ENCODE assay signal across 9 cellular contexts in the genomic region with DNA sequence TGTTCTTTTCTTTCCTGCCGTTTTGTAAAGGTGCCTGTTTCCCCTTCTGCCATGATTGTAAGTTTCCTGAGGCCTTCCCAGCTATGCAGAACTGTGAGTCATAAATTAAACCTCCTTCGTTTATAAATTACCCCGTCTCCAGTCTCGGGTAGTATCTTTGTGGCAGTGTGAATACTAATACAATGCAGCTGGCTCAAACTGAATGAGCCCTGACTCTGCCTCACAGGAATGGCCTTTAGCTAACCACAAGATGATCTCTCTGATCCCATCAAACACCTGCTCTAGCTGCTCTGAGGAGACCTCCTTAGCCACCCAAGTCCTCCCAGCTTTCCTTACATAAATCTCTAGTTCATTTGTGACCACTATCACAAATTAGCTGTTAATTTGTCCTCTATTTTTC. TPM values are rescaled to one million over a fixed set of nuclear protein-coding genes. Genes with fewer than 3 reads are reported as not detected.
DNase-seq lines count a peak whose midpoint lies in the region; ATAC-seq and TF ChIP-seq lines count a peak whose summit lies in the region.
"Had no signal": no experiment of that assay in that cellular context is flagged by ENCODE, and none has a peak within 500 bp of the region (broad histone marks: within the 10 kb centered on the region; RNA-seq: fewer than 3 reads in every experiment).

No MANE protein-coding gene starts in this region.

- no peak for TF ChIP-seq CTCF in DND-41 (IDR thresholded peaks at IDR 0.05; ENCODE audit: borderline replicate concordance, extremely low read depth, low read length, poor library complexity, severe bottlenecking)
- no peak for TF ChIP-seq CTCF in heart left ventricle (IDR thresholded peaks at IDR 0.05)

- H3K4me1 ChIP-seq in DND-41 (ENCODE audit: insufficient read depth, low read length) (no peaks in the 10 kb centered on the region), adipocyte (ENCODE audit: control insufficient read depth, insufficient read depth, low read length) (peaks cover 13% of the 10 kb centered on the region), heart left ventricle (peaks cover 0 to 40% (median 0%) of the 10 kb centered on the region in 12 donors)

- H3K4me3 ChIP-seq in DND-41 (ENCODE audit: low read depth in 1 of 2, low read length in 2 of 2) (no peak overlapping the region), adipocyte (ENCODE audit: low read length) (no peak overlapping the region), heart left ventricle (no peak overlapping the region)

- peak; percentile 85 for ATAC-seq in DND-41 (ENCODE audit: insufficient read depth, low read depth)
- peak; percentile 29 for ATAC-seq in HG03460 (IDR thresholded peaks at IDR 0.05; ENCODE audit: unreplicated experiment)
- no peak for ATAC-seq in heart left ventricle
- no peak for ATAC-seq in HG02840 (IDR thresholded peaks at IDR 0.05; ENCODE audit: low FRiP score, unreplicated experiment)
- ATAC-seq in GM19395 (IDR thresholded peaks at IDR 0.05; ENCODE audit: unreplicated experiment) = no peak

- DNase-seq in DND-41 (peak; percentile 27), adipocyte (ENCODE audit: low read depth) (peak; percentile 42), myocyte (ENCODE audit: low read depth) (peak; percentile 95), heart left ventricle (no peak)
- DNase-seq: H9, NCI-H1092 had no signal

- no peaks in the 10 kb centered on the region for H4K20me1 ChIP-seq in DND-41 (ENCODE audit: insufficient read depth, low read length)

- no peak overlapping the region for H3K9ac ChIP-seq in DND-41 (ENCODE audit: low read depth, low read length)
- H3K9ac ChIP-seq in adipocyte (ENCODE audit: low read length) = no peak overlapping the region

- no peak overlapping the region for H3K27ac ChIP-seq in DND-41 (ENCODE audit: low read length)
- no peak overlapping the region for H3K27ac ChIP-seq in heart left ventricle

- H3K9me3 ChIP-seq in DND-41 (ENCODE audit: insufficient read depth, low read length, severe bottlenecking) = no peaks in the 10 kb centered on the region
- H3K9me3 ChIP-seq in adipocyte (ENCODE audit: control insufficient read depth, low read length) = no peaks in the 10 kb centered on the region
- H3K9me3 ChIP-seq in heart left ventricle = no peaks in the 10 kb centered on the region

- WGBS in heart left ventricle, 4 donors = 54 to 58% (median 57%) methylated on average over 4 of the region's 4 CpGs

- no peak for TF ChIP-seq POLR2A in heart left ventricle (IDR thresholded peaks at IDR 0.05)

- no peaks in the 10 kb centered on the region for H3K27me3 ChIP-seq in DND-41 (ENCODE audit: insufficient read depth, low read length, poor library complexity)
- H3K27me3 ChIP-seq in adipocyte (replicated peaks; ENCODE audit: control insufficient read depth, insufficient read depth, low read length) = peaks cover 4% of the 10 kb centered on the region
- no peaks in the 10 kb centered on the region for H3K27me3 ChIP-seq in heart left ventricle

- H3K4me2 ChIP-seq in DND-41 (ENCODE audit: insufficient read depth, low read length) = no peak overlapping the region

- H3K79me2 ChIP-seq in DND-41 (ENCODE audit: insufficient read depth, low read length) = no peaks in the 10 kb centered on the region

- intact Hi-C loops in heart left ventricle (cut with DNase I) = no loop called here

- H3K36me3 ChIP-seq in DND-41 (ENCODE audit: insufficient read depth, low read length) (no peaks in the 10 kb centered on the region), adipocyte (ENCODE audit: control insufficient read depth, insufficient read depth, low read length, severe bottlenecking) (no peaks in the 10 kb centered on the region), heart left ventricle (no peaks in the 10 kb centered on the region)

- no peak overlapping the region for H2AFZ ChIP-seq in DND-41 (ENCODE audit: low read depth, low read length)

RNA-seq across cellular contexts. Expression of gene CAB39, which starts 41.5 kb away (rescaled TPM):
- total RNA-seq in myocyte (86.0 and 98.0 TPM in 2 replicates), heart left ventricle (10 to 100 TPM; 64.3 to 99.2 (median 84.8) TPM)
- 19.6 TPM for polyA plus RNA-seq in myocyte (2012)
- polyA plus RNA-seq in heart left ventricle = 10 to 100 TPM; 28.6 to 48.7 TPM

Comparison
In these comparisons a context has a peak if more than half of its experiments do, and no peak if none do; other contexts are left out.
1. ATAC-seq: peak in DND-41 (single experiment) and HG03460 (single experiment); none in heart left ventricle (0 of 4), HG02840 (single experiment) and GM19395 (single experiment).
2. DNase-seq: peak in DND-41 (single experiment), adipocyte (single experiment) and myocyte (single experiment); none in heart left ventricle (0 of 5).